1 cellular context compared by ENCODE assay signal in the genomic region with DNA sequence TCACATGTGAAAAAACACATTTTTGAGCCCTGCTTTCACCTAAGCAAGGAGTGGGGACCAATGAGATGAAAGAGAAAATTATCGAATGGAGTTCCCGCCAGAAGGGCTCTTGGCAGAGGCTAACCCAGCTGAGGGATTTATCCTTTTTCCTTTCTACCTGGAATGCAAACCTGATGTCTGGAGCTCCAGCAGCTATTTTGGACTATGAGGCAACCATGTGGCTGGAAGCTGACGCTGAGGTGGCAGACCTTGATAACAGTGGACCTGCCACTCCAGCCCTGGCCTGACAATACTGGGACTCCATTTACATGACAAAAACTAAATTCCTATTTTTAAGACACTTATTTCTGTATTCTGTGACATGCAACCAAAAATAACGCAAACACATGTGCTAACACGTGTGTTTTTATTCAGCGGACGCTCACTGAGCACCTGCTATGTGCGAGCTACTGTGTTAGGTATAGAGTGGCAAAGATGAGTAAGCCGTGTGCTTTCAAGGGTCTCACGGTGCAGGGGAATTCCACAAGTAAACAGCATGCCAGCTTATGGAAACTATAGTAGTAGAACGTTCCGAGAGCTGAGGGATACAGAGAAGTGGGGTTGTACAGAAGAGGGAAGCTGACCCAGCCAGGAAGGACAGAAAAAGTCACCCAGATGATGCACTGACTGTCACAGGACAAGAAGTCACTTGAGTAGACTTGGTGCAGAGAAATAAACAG.
TF ChIP-seq lines count a peak whose summit lies in the region.

No MANE protein-coding gene starts in this region.

TF ChIP-seq in H1, 55 proteins besides CTCF, POLR2A, EP300 and RAD21:
- TF ChIP-seq KDM1A (IDR thresholded peaks at IDR 0.05; ENCODE audit: borderline replicate concordance, low read length), result peak; percentile 87
- peak in 1 of 2 experiments; percentile 70; a peak in 1 of 4 replicates for TF ChIP-seq HDAC2 (IDR thresholded peaks at IDR 0.05; ENCODE audit: borderline replicate concordance in 1 of 2, low read depth in 2 of 2, low read length in 2 of 2)
- TF ChIP-seq, protein P1, sequence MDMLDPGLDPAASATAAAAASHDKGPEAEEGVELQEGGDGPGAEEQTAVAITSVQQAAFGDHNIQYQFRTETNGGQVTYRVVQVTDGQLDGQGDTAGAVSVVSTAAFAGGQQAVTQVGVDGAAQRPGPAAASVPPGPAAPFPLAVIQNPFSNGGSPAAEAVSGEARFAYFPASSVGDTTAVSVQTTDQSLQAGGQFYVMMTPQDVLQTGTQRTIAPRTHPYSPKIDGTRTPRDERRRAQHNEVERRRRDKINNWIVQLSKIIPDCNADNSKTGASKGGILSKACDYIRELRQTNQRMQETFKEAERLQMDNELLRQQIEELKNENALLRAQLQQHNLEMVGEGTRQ (IDR thresholded peaks at IDR 0.05; ENCODE audit: low read length), result no peak
- TF ChIP-seq, protein P2, sequence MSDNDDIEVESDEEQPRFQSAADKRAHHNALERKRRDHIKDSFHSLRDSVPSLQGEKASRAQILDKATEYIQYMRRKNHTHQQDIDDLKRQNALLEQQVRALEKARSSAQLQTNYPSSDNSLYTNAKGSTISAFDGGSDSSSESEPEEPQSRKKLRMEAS (IDR thresholded peaks at IDR 0.05), result no peak
- TF ChIP-seq, protein P3, sequence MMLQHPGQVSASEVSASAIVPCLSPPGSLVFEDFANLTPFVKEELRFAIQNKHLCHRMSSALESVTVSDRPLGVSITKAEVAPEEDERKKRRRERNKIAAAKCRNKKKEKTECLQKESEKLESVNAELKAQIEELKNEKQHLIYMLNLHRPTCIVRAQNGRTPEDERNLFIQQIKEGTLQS (IDR thresholded peaks at IDR 0.05; ENCODE audit: insufficient read depth, low read depth, low read length), result no peak
- no peak for TF ChIP-seq ZNF274 (IDR thresholded peaks at IDR 0.05; ENCODE audit: borderline replicate concordance, extremely low read depth, low read length)
- TF ChIP-seq ASH2L (IDR thresholded peaks at IDR 0.05; ENCODE audit: low read length), result no peak
- TF ChIP-seq BRCA1 (IDR thresholded peaks at IDR 0.05; ENCODE audit: low read depth, low read length), result no peak
